Comparison of ENCODE assay signal across 9 cellular contexts in genomic region chr11:122101625-122102291, GRCh38. TPM values are rescaled to one million over a fixed set of nuclear protein-coding genes. Genes with fewer than 3 reads are reported as not detected.
DNase-seq lines count a peak whose midpoint lies in the region; ATAC-seq and TF ChIP-seq lines count a peak whose summit lies in the region.
"Had no signal": no experiment of that assay in that cellular context is flagged by ENCODE, and none has a peak within 500 bp of the region (broad histone marks: within the 10 kb centered on the region; RNA-seq: fewer than 3 reads in every experiment).

No MANE protein-coding gene starts in this region.

- no peaks in the 10 kb centered on the region for H3K9me3 ChIP-seq in muscle layer of colon (ENCODE audit: low read length)
- H3K9me3 ChIP-seq: HAP-1 had no signal

- peak; percentile 87 for DNase-seq in EL
- peak; percentile 90 for DNase-seq in fibroblast of gingiva (ENCODE audit: low read depth)
- no peak for DNase-seq in NCI-H774 (lab: John Stamatoyannopoulos, UW)

- no peaks in the 10 kb centered on the region for H3K27me3 ChIP-seq in muscle layer of colon (ENCODE audit: control insufficient read depth in 1 of 2, insufficient read depth in 2 of 2, low read length in 2 of 2)

- no peaks in the 10 kb centered on the region for H3K36me3 ChIP-seq in muscle layer of colon (ENCODE audit: insufficient read depth, low read length)
- H3K36me3 ChIP-seq: HAP-1 had no signal

- H3K9ac ChIP-seq in muscle layer of colon (ENCODE audit: low read length), result peak overlapping the region; percentile 79

- peak overlapping the region; percentile 31 to 76 for H3K4me3 ChIP-seq in muscle layer of colon (ENCODE audit: low read depth in 1 of 2, low read length in 2 of 2)
- H3K4me3 ChIP-seq: HAP-1 had no signal

- peak overlapping the region; percentile 94 for H3K27ac ChIP-seq in muscle layer of colon (ENCODE audit: low read depth, low read length)

- ATAC-seq in activated CD4-positive, CD25-positive, alpha-beta regulatory T cell treated with anti-CD3 and anti-CD28 coated beads, Interleukin-2, amount 50 U/mL, for 24 hours, result no peak
- ATAC-seq in GM18909 (IDR thresholded peaks at IDR 0.05; ENCODE audit: poor library complexity, unreplicated experiment) (no peak), GM19035 (IDR thresholded peaks at IDR 0.05; ENCODE audit: unreplicated experiment) (no peak)

- H3K4me1 ChIP-seq in muscle layer of colon (ENCODE audit: insufficient read depth, low read length), result peaks cover 6% of the 10 kb centered on the region
- H3K4me1 ChIP-seq: HAP-1 had no signal

TF ChIP-seq in PFSK-1, 5 proteins besides CTCF, POLR2A, EP300 and RAD21:
- TF ChIP-seq POLR2AphosphoS5 (IDR thresholded peaks at IDR 0.05; ENCODE audit: low read depth, low read length) (no peak; the same call in 1 of the 2 replicates), REST (IDR thresholded peaks at IDR 0.05; ENCODE audit: insufficient read depth in 1 of 2, low read depth in 2 of 2, low read length in 2 of 2) (0 out of 4 replicates have a peak, but pooled peaks of 1 of the 2 experiments have one; percentile 5), SIN3A (IDR thresholded peaks at IDR 0.05; ENCODE audit: borderline replicate concordance, insufficient read depth, low read length) (peak; percentile 84; the same call in 1 of the 2 replicates)

RNA-seq across cellular contexts. Expression of gene BLID, which starts 14.3 kb away (rescaled TPM):
- polyA plus RNA-seq in PFSK-1 (2012; ENCODE audit: insufficient read length, low read depth), result not detected
